Comparison of ENCODE assay signal across 12 cellular contexts in the genomic region with DNA sequence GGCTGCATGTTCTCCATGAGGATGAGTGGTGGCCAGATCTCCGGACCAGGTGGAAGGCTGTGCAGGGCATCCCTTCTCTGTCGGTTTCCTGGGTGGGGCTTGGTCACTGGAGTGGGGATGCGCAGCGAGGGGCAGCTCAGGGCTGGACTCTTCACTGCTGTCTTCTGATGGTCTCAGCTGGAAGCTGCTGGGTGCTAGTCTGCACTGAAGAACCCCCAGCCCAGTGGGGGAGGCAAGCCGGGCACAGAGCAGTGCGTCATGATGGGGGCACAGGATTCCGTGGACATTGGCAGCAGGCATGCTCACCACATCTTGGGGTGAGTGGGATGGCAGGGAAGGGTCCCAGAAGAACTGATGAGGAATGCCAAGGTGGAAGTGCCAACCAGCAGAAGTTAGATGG.
"Had no signal": no experiment of that assay in that cellular context is flagged by ENCODE, and none has a peak within 500 bp of the region (broad histone marks: within the 10 kb centered on the region; RNA-seq: fewer than 3 reads in every experiment).

No MANE protein-coding gene starts in this region.

- H3K9ac ChIP-seq: SK-N-SH had no signal

- H3K4me1 ChIP-seq: breast epithelium had no signal

- H3K27ac ChIP-seq: left ventricle myocardium inferior, testis had no signal

- H3K9me3 ChIP-seq: breast epithelium, esophagus muscularis mucosa, heart left ventricle, left ventricle myocardium inferior, SK-N-SH, testis had no signal

- H3K36me3 ChIP-seq: breast epithelium, esophagus muscularis mucosa, heart left ventricle, left ventricle myocardium inferior had no signal

- H3K4me3 ChIP-seq: breast epithelium, esophagus muscularis mucosa, heart left ventricle, left ventricle myocardium inferior, testis had no signal

- H3K27ac Mint-ChIP-seq: activated naive CD8-positive, alpha-beta T cell; memory B cell had no signal

- H3K9me3 Mint-ChIP-seq: memory B cell had no signal

- DNase-seq: heart left ventricle; left ventricle myocardium inferior; SK-N-SH; stimulated activated CD4-positive, alpha-beta T cell treated with anti-CD3 and anti-CD28 coated beads, Interleukin-1b, Interleukin-23, amount 100 ng/mL, for 48 hours; stimulated activated naive CD8-positive, alpha-beta T cell treated with anti-CD3 and anti-CD28 coated beads, Interleukin-15, Interleukin-2, amounts not matched to agents 100 U/mL and 50 U/mL, for 24 hours; testis had no signal

- H3K9me2 ChIP-seq: SK-N-SH had no signal

- H3K4me2 ChIP-seq: SK-N-SH had no signal

- H3K36me3 Mint-ChIP-seq: activated naive CD8-positive, alpha-beta T cell had no signal

- H3K27me3 ChIP-seq: breast epithelium, esophagus muscularis mucosa, heart left ventricle, testis had no signal

- H3K27me3 Mint-ChIP-seq: activated naive CD8-positive, alpha-beta T cell had no signal

- ATAC-seq: activated CD4-positive, CD25-positive, alpha-beta regulatory T cell treated with anti-CD3 and anti-CD28 coated beads, Interleukin-2, amount 50 U/mL, for 24 hours; stimulated activated naive CD8-positive, alpha-beta T cell treated with anti-CD3 and anti-CD28 coated beads, Interleukin-15, Interleukin-2, amounts not matched to agents 100 U/mL and 50 U/mL, for 24 hours had no signal

- H3K4me3 Mint-ChIP-seq: activated naive CD8-positive, alpha-beta T cell; memory B cell; neural crest cell had no signal
